In genomic region chr19:12782174-12782423, GRCh38 we compare ENCODE assay signal across 9 cellular contexts. TPM values are rescaled to one million over a fixed set of nuclear protein-coding genes. Genes with fewer than 3 reads are reported as not detected.
DNase-seq lines count a peak whose midpoint lies in the region; ATAC-seq and TF ChIP-seq lines count a peak whose summit lies in the region.
"Had no signal": no experiment of that assay in that cellular context is flagged by ENCODE, and none has a peak within 500 bp of the region (broad histone marks: within the 10 kb centered on the region; RNA-seq: fewer than 3 reads in every experiment).

No MANE protein-coding gene starts in this region.

- no peaks in the 10 kb centered on the region for H3K36me3 ChIP-seq in BLaER1 treated with 17β-estradiol and CSF1 and Interleukin-3, amounts not matched to agents 10 nM and 100 nM
- H3K36me3 ChIP-seq in HUES6 (ENCODE audit: control insufficient read depth, insufficient read depth, low read length) (no peaks in the 10 kb centered on the region), colonic mucosa (no peaks in the 10 kb centered on the region)

- POLR2A ChIA-PET in naive thymus-derived CD8-positive, alpha-beta T cell (lab: Charles Lee): interaction anchor here (1.0 to 20.9 kb wide), 11 partner anchors 9 to 171 kb away, joined by 3 to 1021 read pairs (median 5); partner anchors contain the start of genes CALR, FBXW9, JUNB and PRDX2

- H3K9me3 ChIP-seq in BLaER1 treated with 17β-estradiol and CSF1 and Interleukin-3, amounts not matched to agents 10 nM and 100 nM (replicated peaks in 1 of 11): no peaks in the 10 kb centered on the region
- H3K9me3 ChIP-seq in HUES6 (ENCODE audit: control insufficient read depth, insufficient read depth, low read depth, low read length) (no peaks in the 10 kb centered on the region), colonic mucosa (no peaks in the 10 kb centered on the region)

- no peaks in the 10 kb centered on the region for H3K27me3 Mint-ChIP-seq in naive thymus-derived CD8-positive, alpha-beta T cell
- H3K27me3 Mint-ChIP-seq: dendritic cell treated with granulocyte-macrophage colony-stimulating factor and Interleukin-4, amounts not matched to agents 40 ng/mL and 50 ng/mL, for 4 days had no signal

- H3K9ac ChIP-seq in BLaER1 treated with 17β-estradiol and CSF1 and Interleukin-3, amounts not matched to agents 10 nM and 100 nM: peak overlapping the region; percentile 87 to 99 (median 96)
- H3K9ac ChIP-seq in HUES6 (ENCODE audit: low read length) (peak overlapping the region; percentile 63), colonic mucosa (ENCODE audit: low read depth in 2 of 2, low read length in 2 of 2) (peak overlapping the region; percentile 41 to 65)

- intact Hi-C loops in colonic mucosa (cut with DNase I): no loop called here
- intact Hi-C loops in left colon (cut with DNase I, micrococcal nuclease): no loop called here

- H3K27ac ChIP-seq in BLaER1 treated with 17β-estradiol and CSF1 and Interleukin-3, amounts not matched to agents 10 nM and 100 nM: peak overlapping the region; percentile 98 to 100 (median 99)
- H3K27ac ChIP-seq in HUES6 (ENCODE audit: low read depth, low read length): no peak overlapping the region; the same call in 1 of the 2 replicates
- H3K27ac ChIP-seq in colonic mucosa: peak overlapping the region; percentile 100

- H3K4me1 ChIP-seq in BLaER1 treated with 17β-estradiol and CSF1 and Interleukin-3, amounts not matched to agents 10 nM and 100 nM: peaks cover 74 to 90% (median 84%) of the 10 kb centered on the region in 10 experiments
- peaks cover 39% of the 10 kb centered on the region for H3K4me1 ChIP-seq in HUES6 (ENCODE audit: control insufficient read depth, insufficient read depth, low read length)
- H3K4me1 ChIP-seq in colonic mucosa: peaks cover 31% of the 10 kb centered on the region

- peak overlapping the region in 6 of 10 donors; percentile 89 to 100 (median 98) for H3K27ac Mint-ChIP-seq in naive thymus-derived CD8-positive, alpha-beta T cell
- H3K27ac Mint-ChIP-seq: dendritic cell treated with granulocyte-macrophage colony-stimulating factor and Interleukin-4, amounts not matched to agents 40 ng/mL and 50 ng/mL, for 4 days had no signal

- H3K4me3 Mint-ChIP-seq in naive thymus-derived CD8-positive, alpha-beta T cell: peak overlapping the region; percentile 75 to 98 (median 87)
- H3K4me3 Mint-ChIP-seq: dendritic cell treated with granulocyte-macrophage colony-stimulating factor and Interleukin-4, amounts not matched to agents 40 ng/mL and 50 ng/mL, for 4 days had no signal

- peaks cover 20 to 52% (median 38%) of the 10 kb centered on the region in 4 donors for H3K4me1 Mint-ChIP-seq in naive thymus-derived CD8-positive, alpha-beta T cell

- H3K9me3 Mint-ChIP-seq in naive thymus-derived CD8-positive, alpha-beta T cell: no peaks in the 10 kb centered on the region
- H3K9me3 Mint-ChIP-seq: dendritic cell treated with granulocyte-macrophage colony-stimulating factor and Interleukin-4, amounts not matched to agents 40 ng/mL and 50 ng/mL, for 4 days had no signal

- no peaks in the 10 kb centered on the region for H3K27me3 ChIP-seq in BLaER1 treated with 17β-estradiol and CSF1 and Interleukin-3, amounts not matched to agents 10 nM and 100 nM
- H3K27me3 ChIP-seq in HUES6 (ENCODE audit: control insufficient read depth, insufficient read depth, low read length): no peaks in the 10 kb centered on the region
- H3K27me3 ChIP-seq in colonic mucosa: no peaks in the 10 kb centered on the region

- DNase-seq in colonic mucosa (no peak), NCI-H1092 (lab: John Stamatoyannopoulos, UW) (no peak), omental fat pad (ENCODE audit: low spot score) (no peak), left colon (no peak), DMS153 treated with DMSO at 0.1 percent for 48 hours (lab: John Stamatoyannopoulos, UW; ENCODE audit: unreplicated experiment) (no peak)
- DNase-seq in naive thymus-derived CD8-positive, alpha-beta T cell: peak in 2 of 10 donors; percentile 93 to 99

- H3K36me3 Mint-ChIP-seq in naive thymus-derived CD8-positive, alpha-beta T cell: no peaks in the 10 kb centered on the region

- ATAC-seq in naive thymus-derived CD8-positive, alpha-beta T cell: peak in 1 of 2 donors; percentile 81
- ATAC-seq in omental fat pad (ENCODE audit: low FRiP score) (no peak), left colon (no peak)

- TF ChIP-seq CTCF in colonic mucosa (IDR thresholded peaks at IDR 0.05) (no peak), omental fat pad (IDR thresholded peaks at IDR 0.05) (no peak)

- H4K20me1 ChIP-seq in BLaER1 treated with 17β-estradiol and CSF1 and Interleukin-3, amounts not matched to agents 10 nM and 100 nM: no peaks in the 10 kb centered on the region

- peak overlapping the region; percentile 55 to 72 (median 66) for H3K4me3 ChIP-seq in BLaER1 treated with 17β-estradiol and CSF1 and Interleukin-3, amounts not matched to agents 10 nM and 100 nM
- H3K4me3 ChIP-seq in HUES6 (ENCODE audit: low read depth, low read length) (peak overlapping the region; percentile 64), colonic mucosa (peak overlapping the region; percentile 42)

- peak overlapping the region; percentile 90 to 100 (median 99) for H3K4me2 ChIP-seq in BLaER1 treated with 17β-estradiol and CSF1 and Interleukin-3, amounts not matched to agents 10 nM and 100 nM

RNA-seq across cellular contexts. Expression of gene HOOK2, which starts 6.7 kb away (rescaled TPM):
- total RNA-seq in colonic mucosa (10 to 100 TPM; 54.8 to 72.0 TPM), omental fat pad (10 to 100 TPM; 26.9 to 71.3 (median 56.3) TPM), left colon (10 to 100 TPM; 58.3 to 83.1 TPM)
- 10 to 100 TPM; 25.2 to 27.0 TPM for total RNA-seq in naive thymus-derived CD8-positive, alpha-beta T cell
- polyA plus RNA-seq in naive thymus-derived CD8-positive, alpha-beta T cell: 1 to 10 TPM; 3.0 to 4.3 (median 3.2) TPM

RNA-seq across cellular contexts. Expression of gene JUNB, which starts 9.2 kb away (rescaled TPM):
- total RNA-seq in colonic mucosa (100 to 1,000 TPM; 113 to 173 TPM), omental fat pad (1,000 to 10,000 TPM in 2 of 4 donors, 100 to 1,000 TPM in 2; 852 to 2,498 (median 1,079) TPM), left colon (100 to 1,000 TPM; 169 to 314 TPM)
- 100 to 1,000 TPM in 1 of 2 experiments, 10 to 100 TPM in 1; 99.1 to 103 TPM for total RNA-seq in naive thymus-derived CD8-positive, alpha-beta T cell
- polyA plus RNA-seq in naive thymus-derived CD8-positive, alpha-beta T cell: 1,000 to 10,000 TPM in 2 of 3 donors, 100 to 1,000 TPM in 1; 845 to 1,468 (median 1,203) TPM

RNA-seq across cellular contexts. Expression of gene PRDX2, which starts 19.5 kb away (rescaled TPM):
- total RNA-seq in colonic mucosa (100 to 1,000 TPM; 347 to 417 TPM), omental fat pad (100 to 1,000 TPM; 165 to 320 (median 219) TPM), left colon (100 to 1,000 TPM; 249 to 298 TPM)
- 100 to 1,000 TPM; 108 to 112 TPM for total RNA-seq in naive thymus-derived CD8-positive, alpha-beta T cell
- 100 to 1,000 TPM; 253 to 362 (median 333) TPM for polyA plus RNA-seq in naive thymus-derived CD8-positive, alpha-beta T cell

RNA-seq across cellular contexts. Expression of gene THSD8, which starts 19.8 kb away (rescaled TPM):
- total RNA-seq in colonic mucosa: 10 to 100 TPM in 1 of 2 donors, 1 to 10 TPM in 1; 6.5 to 18.5 TPM
- total RNA-seq in naive thymus-derived CD8-positive, alpha-beta T cell: 1 to 10 TPM in 1 of 2 experiments, not detected in 1; 1.1 TPM
- 1 to 10 TPM in 2 of 3 donors, under 1 TPM in 1; 0.96 to 3.1 (median 1.0) TPM for polyA plus RNA-seq in naive thymus-derived CD8-positive, alpha-beta T cell
- not detected for total RNA-seq in omental fat pad
- total RNA-seq in left colon: 1 to 10 TPM; 3.2 to 4.4 TPM

RNA-seq across cellular contexts. Expression of gene RNASEH2A, which starts 24.3 kb away (rescaled TPM):
- 10 to 100 TPM in 1 of 2 donors, 1 to 10 TPM in 1; 8.8 to 44.8 TPM for total RNA-seq in colonic mucosa
- total RNA-seq in naive thymus-derived CD8-positive, alpha-beta T cell: 10 to 100 TPM; 12.1 to 12.9 TPM
- 10 to 100 TPM; 16.3 to 22.6 (median 21.9) TPM for polyA plus RNA-seq in naive thymus-derived CD8-positive, alpha-beta T cell
- 10 to 100 TPM in 1 of 4 donors, 1 to 10 TPM in 3; 2.8 to 10.4 (median 5.9) TPM for total RNA-seq in omental fat pad
- total RNA-seq in left colon: 10 to 100 TPM in 1 of 2 donors, 1 to 10 TPM in 1; 5.7 to 10.9 TPM
